Comparison of ENCODE assay signal across 15 cellular contexts in the genomic region with DNA sequence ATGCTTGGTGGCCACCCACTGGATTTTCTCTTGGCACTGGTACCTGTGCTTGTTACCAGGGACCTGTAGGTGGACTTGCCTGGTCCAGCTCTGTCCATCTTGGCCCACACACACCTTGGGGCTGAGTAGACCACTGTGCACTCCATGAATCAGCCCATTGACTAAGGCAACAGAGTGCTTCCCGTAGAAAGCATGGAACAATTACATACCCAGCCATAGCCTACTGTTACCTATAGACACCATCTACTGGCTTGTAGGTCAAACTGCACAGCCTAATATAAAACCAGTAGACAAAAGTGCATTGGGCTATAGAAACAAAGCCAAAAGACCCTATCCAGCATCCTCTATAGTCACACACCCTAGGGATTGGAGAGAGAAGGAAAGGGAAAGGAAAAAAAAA.
DNase-seq lines count a peak whose midpoint lies in the region; ATAC-seq, FAIRE-seq and TF ChIP-seq lines count a peak whose summit lies in the region.
"Had no signal": no experiment of that assay in that cellular context is flagged by ENCODE, and none has a peak within 500 bp of the region (broad histone marks: within the 10 kb centered on the region; RNA-seq: fewer than 3 reads in every experiment).

No MANE protein-coding gene starts in this region.

- H3K56ac ChIP-seq in H1 (replicated peaks; ENCODE audit: insufficient read length, low read depth, low read length) = no peak overlapping the region

- H3K4me2 ChIP-seq in Loucy (ENCODE audit: low read depth, low read length, poor library complexity, severe bottlenecking) (no peak overlapping the region), H1 (ENCODE audit: insufficient read depth in 1 of 2, low read depth in 2 of 2, low read length in 2 of 2) (no peak overlapping the region)
- H3K4me2 ChIP-seq: BLaER1 had no signal

- peak; percentile 48 for TF ChIP-seq CTCF in Loucy (conservative IDR thresholded peaks at IDR 0.05; ENCODE audit: low read length)
- no peak; a peak in 1 of 4 replicates for TF ChIP-seq CTCF in H1 (IDR thresholded peaks at IDR 0.05; ENCODE audit: control extremely low read depth in 1 of 3, insufficient read depth in 1 of 3, low read depth in 1 of 3, low read length in 3 of 3)
- no peak for TF ChIP-seq CTCF in esophagus muscularis mucosa (IDR thresholded peaks at IDR 0.05)

- intact Hi-C loops in aorta (cut with DNase I) = no loop called here
- intact Hi-C loops in esophagus muscularis mucosa (cut with DNase I) = no loop called here

- H4K91ac ChIP-seq in H1 (replicated peaks; ENCODE audit: insufficient read length, low read length) = no peak overlapping the region

- H3K9me3 ChIP-seq in Loucy (ENCODE audit: insufficient read depth, low read depth, low read length) (no peaks in the 10 kb centered on the region), H1 (ENCODE audit: insufficient read depth in 2 of 2, low read depth in 1 of 2, low read length in 1 of 2) (no peaks in the 10 kb centered on the region), aorta (ENCODE audit: control insufficient read depth, low read length) (peaks cover 2% of the 10 kb centered on the region), esophagus muscularis mucosa (no peaks in the 10 kb centered on the region)
- H3K9me3 ChIP-seq: BLaER1, HAP-1 had no signal

- TF ChIP-seq POLR2A in H1 (IDR thresholded peaks at IDR 0.05; ENCODE audit: control extremely low read depth in 1 of 2, low read depth in 2 of 2, low read length in 2 of 2) (no peak), esophagus muscularis mucosa (IDR thresholded peaks at IDR 0.05; ENCODE audit: low read depth) (no peak)

- no peak overlapping the region for H4K5ac ChIP-seq in H1 (ENCODE audit: insufficient read length, low read depth, low read length)

- WGBS in H1 (ENCODE audit: extremely low coverage in 1 of 2, insufficient coverage in 1 of 2, insufficient read length in 1 of 2, insufficient replicate concordance in 2 of 2, low coverage in 1 of 2, low lambda C conversion rate in 2 of 2, missing lambda C conversion rate in 1 of 2), 2 experiments = 90% methylated on average over 1 of the region's 1 CpG; no CpG with 5 or more reads in 1 of the 2 experiments
- 95 to 97% methylated on average over 1 of the region's 1 CpG for WGBS in aorta, 2 donors
- 88% methylated on average over 1 of the region's 1 CpG for WGBS in esophagus muscularis mucosa

- in situ Hi-C loops in SK-MEL-5 (cut with HindIII; ENCODE audit: low pct_unique_long_range_greater_than_20kb, low sequenced_read_pairs) = no loop called here

- ATAC-seq in aorta (ENCODE audit: low FRiP score) = peak; percentile 44

- H3K9ac ChIP-seq in Loucy (ENCODE audit: low read depth, low read length, poor library complexity, severe bottlenecking) = no peak overlapping the region
- no peak overlapping the region for H3K9ac ChIP-seq in H1 (replicated peaks in 1 of 4; ENCODE audit: extremely low read depth in 1 of 4, low read depth in 3 of 4, low read length in 3 of 4)
- H3K9ac ChIP-seq: BLaER1 had no signal

- TF ChIP-seq RAD21 in H1 (IDR thresholded peaks at IDR 0.05 in 1 of 2, conservative IDR thresholded peaks at IDR 0.05 in 1 of 2; ENCODE audit: low read depth in 2 of 2, low read length in 2 of 2) = peak; percentile 21 to 31; a peak in 2 of 4 replicates

- no peak for FAIRE-seq in H1 (lab: Jason Lieb, UNC)
- FAIRE-seq: A204.1 had no signal

- H4K20me1 ChIP-seq in Loucy (ENCODE audit: insufficient read depth, low read length, poor library complexity, severe bottlenecking) (no peaks in the 10 kb centered on the region), H1 (replicated peaks in 1 of 2; ENCODE audit: control insufficient read depth in 1 of 2, insufficient read depth in 2 of 2, low read length in 2 of 2) (no peaks in the 10 kb centered on the region)
- H4K20me1 ChIP-seq: BLaER1 had no signal

- no peak overlapping the region for H2BK20ac ChIP-seq in H1 (ENCODE audit: low read length)

- H2BK15ac ChIP-seq in H1 (ENCODE audit: low read length) = no peak overlapping the region

- no peaks in the 10 kb centered on the region for H3K23me2 ChIP-seq in H1 (ENCODE audit: low read depth, low read length)

- TF ChIP-seq EP300 in H1 (IDR thresholded peaks at IDR 0.05; ENCODE audit: borderline replicate concordance in 1 of 2, low read depth in 2 of 2, low read length in 2 of 2) (no peak), esophagus muscularis mucosa (IDR thresholded peaks at IDR 0.05) (no peak)

- CTCF ChIA-PET in H1 (lab: Charles Lee; ENCODE audit: partially characterized antibody) = interaction anchor here (0.6 to 1.1 kb wide), 3 partner anchors 20 to 172 kb away, joined by 3 to 4 read pairs (median 3); no protein-coding TSS in a partner anchor

- no peaks in the 10 kb centered on the region for H3K9me2 ChIP-seq in Loucy (replicated peaks; ENCODE audit: low read depth, low read length)

- no peak overlapping the region for H2AK5ac ChIP-seq in H1 (ENCODE audit: low read depth, low read length)

- no peak overlapping the region for H2BK12ac ChIP-seq in H1 (ENCODE audit: low read depth, low read length)

- H2AFZ ChIP-seq in Loucy (ENCODE audit: low read length) (no peak overlapping the region), H1 (ENCODE audit: low read length) (no peak overlapping the region)

- H3K36me3 ChIP-seq in Loucy (ENCODE audit: insufficient read depth, low read length) = no peaks in the 10 kb centered on the region
- H3K36me3 ChIP-seq in H1 (ENCODE audit: control insufficient read depth in 2 of 4, insufficient read depth in 4 of 4, low read length in 3 of 4) = no peaks in the 10 kb centered on the region
- H3K36me3 ChIP-seq in aorta (ENCODE audit: control insufficient read depth in 1 of 2, insufficient read depth in 2 of 2, low read length in 1 of 2) = no peaks in the 10 kb centered on the region
- H3K36me3 ChIP-seq in esophagus muscularis mucosa = no peaks in the 10 kb centered on the region
- H3K36me3 ChIP-seq: BLaER1, HAP-1 had no signal

- no peak overlapping the region for H3K14ac ChIP-seq in H1 (ENCODE audit: insufficient read length)

- DNase-seq in SK-MEL-5 (ENCODE audit: low read depth, low spot score) = peak; percentile 7
- no peak for DNase-seq in H1 (ENCODE audit: low read depth in 1 of 2, low spot score in 2 of 2)
- DNase-seq in aorta = no peak
- no peak for DNase-seq in SW 1271 (lab: John Stamatoyannopoulos, UW)
- no peak for DNase-seq in DMS53 treated with DMSO at 0.1 percent for 48 hours (lab: John Stamatoyannopoulos, UW; ENCODE audit: unreplicated experiment)
- no peak for DNase-seq in esophagus muscularis mucosa (ENCODE audit: extremely low spot score)
- DNase-seq: AML-193; CD4-positive, alpha-beta memory T cell; DMS153; DMS79 treated with DMSO at 0.1 percent for 48 hours; GF-D8 had no signal

- H3K79me1 ChIP-seq in H1 (ENCODE audit: low read depth, low read length) = no peaks in the 10 kb centered on the region

- no peak overlapping the region for H2BK120ac ChIP-seq in H1 (replicated peaks; ENCODE audit: low read depth, low read length)

- H3K4me1 ChIP-seq in Loucy (ENCODE audit: insufficient read depth, low read length, poor library complexity, severe bottlenecking) (peaks cover 22% of the 10 kb centered on the region), H1 (replicated peaks in 1 of 4; ENCODE audit: control insufficient read depth in 3 of 4, insufficient read depth in 4 of 4, low read length in 3 of 4) (no peaks in the 10 kb centered on the region), aorta (ENCODE audit: control insufficient read depth in 1 of 2, insufficient read depth in 2 of 2, low read length in 2 of 2) (no peaks in the 10 kb centered on the region), esophagus muscularis mucosa (no peaks in the 10 kb centered on the region)
- H3K4me1 ChIP-seq: BLaER1 had no signal

- H3K27me3 ChIP-seq in Loucy (ENCODE audit: insufficient read depth, low read length, poor library complexity, severe bottlenecking) (no peaks in the 10 kb centered on the region), H1 (replicated peaks in 1 of 4; ENCODE audit: control insufficient read depth in 3 of 4, extremely low read depth in 1 of 4, insufficient read depth in 3 of 4, low read length in 3 of 4) (no peaks in the 10 kb centered on the region), aorta (ENCODE audit: control insufficient read depth in 1 of 2, insufficient read depth in 2 of 2, low read length in 1 of 2) (no peaks in the 10 kb centered on the region), esophagus muscularis mucosa (no peaks in the 10 kb centered on the region)
- H3K27me3 ChIP-seq: BLaER1 had no signal

- H3K4ac ChIP-seq in H1 (replicated peaks; ENCODE audit: insufficient read length, low read depth, low read length) = no peak overlapping the region

- H3K4me3 ChIP-seq in Loucy (ENCODE audit: low read length, poor library complexity, severe bottlenecking) (no peak overlapping the region), H1 (ENCODE audit: extremely low read depth in 1 of 4, insufficient read depth in 2 of 4, low read depth in 3 of 4, low read length in 4 of 4) (no peak overlapping the region), aorta (ENCODE audit: low read length in 2 of 2) (no peak overlapping the region), esophagus muscularis mucosa (no peak overlapping the region)
- H3K4me3 ChIP-seq: BLaER1, HAP-1 had no signal

- H3K27ac ChIP-seq in H1 (ENCODE audit: low read depth, low read length) (no peak overlapping the region), aorta (ENCODE audit: low read depth in 1 of 2, low read length in 2 of 2) (no peak overlapping the region), esophagus muscularis mucosa (replicated peaks in 1 of 4) (no peak overlapping the region)
- H3K27ac ChIP-seq: BLaER1 had no signal

- POLR2A ChIA-PET in H1 (lab: Charles Lee; ENCODE audit: partially characterized antibody) = no interaction called here

- H3K18ac ChIP-seq in H1 (ENCODE audit: extremely low read depth, low read length) = no peak overlapping the region

- no peaks in the 10 kb centered on the region for H3F3A ChIP-seq in Loucy (ENCODE audit: low read depth)

- H3K79me2 ChIP-seq in Loucy (ENCODE audit: insufficient read depth, low read length) = no peaks in the 10 kb centered on the region
- no peaks in the 10 kb centered on the region for H3K79me2 ChIP-seq in H1 (ENCODE audit: control insufficient read depth in 1 of 2, insufficient read depth in 2 of 2, low read length in 2 of 2)

- no peak overlapping the region for H3K23ac ChIP-seq in H1 (ENCODE audit: insufficient read length)

- no peak overlapping the region for H4K8ac ChIP-seq in H1 (ENCODE audit: extremely low read depth, insufficient read depth, low read length)

- no peak overlapping the region for H2BK5ac ChIP-seq in H1 (ENCODE audit: low read depth, low read length)

TF ChIP-seq in H1, 55 proteins besides CTCF, POLR2A, EP300 and RAD21 (continues in another document):
- TF ChIP-seq KDM1A (IDR thresholded peaks at IDR 0.05; ENCODE audit: borderline replicate concordance, low read length) (no peak), HDAC6 (IDR thresholded peaks at IDR 0.05; ENCODE audit: low read depth, low read length) (no peak), KDM4A (IDR thresholded peaks at IDR 0.05; ENCODE audit: low read depth, low read length, severe bottlenecking) (no peak), JUND (IDR thresholded peaks at IDR 0.05; ENCODE audit: low read length) (no peak), SAP30 (IDR thresholded peaks at IDR 0.05; ENCODE audit: insufficient read depth, insufficient replicate concordance, low read length) (no peak), SP4 (IDR thresholded peaks at IDR 0.05; ENCODE audit: low read length) (no peak), SUZ12 (IDR thresholded peaks at IDR 0.05; ENCODE audit: low read length) (no peak), CREB1 (IDR thresholded peaks at IDR 0.05) (no peak)
